Comparison of ENCODE assay signal across 1 cellular context in the genomic region with DNA sequence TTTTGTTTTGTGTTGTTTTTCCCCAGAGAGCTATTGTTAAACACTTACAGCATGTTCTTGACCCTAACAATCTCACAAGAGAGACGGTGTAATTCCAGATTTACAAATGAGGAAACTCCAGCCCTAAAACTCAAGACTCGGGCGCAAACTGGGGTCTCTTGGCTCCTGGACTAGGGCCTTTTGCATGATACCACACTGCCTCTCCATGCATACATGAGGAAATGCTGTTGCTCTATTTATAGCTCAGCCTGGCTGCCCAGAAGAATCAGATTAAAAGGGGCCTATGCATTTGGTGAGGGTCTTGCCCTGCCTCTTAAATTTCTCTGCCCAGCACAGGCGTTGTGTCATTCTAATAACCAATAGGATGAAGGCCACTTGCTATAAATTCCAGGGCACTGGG.
TF ChIP-seq lines count a peak whose summit lies in the region.

No MANE protein-coding gene starts in this region.

TF ChIP-seq in K562, 482 proteins besides CTCF, POLR2A, EP300 and RAD21:
- no peak for TF ChIP-seq FOXA3 (CRISPR knock-in tag; conservative IDR thresholded peaks at IDR 0.05 in 1 of 2, IDR thresholded peaks at IDR 0.05 in 1 of 2)
- no peak for TF ChIP-seq TBP (optimal IDR thresholded peaks at IDR 0.05; ENCODE audit: low read depth, low read length)
- TF ChIP-seq NR1H2 (CRISPR knock-in tag; IDR thresholded peaks at IDR 0.05): no peak
- no peak for TF ChIP-seq RFX5 (IDR thresholded peaks at IDR 0.05; ENCODE audit: low read depth, low read length)
- no peak for TF ChIP-seq CHD1 (IDR thresholded peaks at IDR 0.05; ENCODE audit: low read length)
